In genomic region chr17:44066204-44066930, GRCh38 we compare ENCODE assay signal across 8 cellular contexts. TPM values are rescaled to one million over a fixed set of nuclear protein-coding genes. Genes with fewer than 3 reads are reported as not detected.
DNase-seq lines count a peak whose midpoint lies in the region; ATAC-seq lines count a peak whose summit lies in the region.

Gene LSM12 (minus strand): TSS chr17:44066671. CDS start chr17:44066587, 84 bp downstream.

- H3K4me3 Mint-ChIP-seq in effector memory CD8-positive, alpha-beta T cell, result peak within 1 kb of the TSS; percentile 79 to 87
- peak within 1 kb of the TSS; percentile 88 for H3K4me3 Mint-ChIP-seq in memory B cell

- DNase-seq in CD1c-positive myeloid dendritic cell (ENCODE audit: extremely low spot score), result peak; percentile 97
- peak; percentile 92 for DNase-seq in HT1080 (ENCODE audit: low read depth)
- peak; percentile 90 for DNase-seq in NOMO-1 treated with DMSO at 0.1 percent for 48 hours (lab: John Stamatoyannopoulos, UW; ENCODE audit: unreplicated experiment)
- DNase-seq in activated CD8-positive, alpha-beta memory T cell treated with anti-CD3 and anti-CD28 coated beads for 4 hours (ENCODE audit: low read depth in 2 of 2), result peak; percentile 71 to 81
- peak; percentile 85 to 91 (median 90) for DNase-seq in effector memory CD8-positive, alpha-beta T cell
- peak; percentile 87 to 96 for DNase-seq in memory B cell (ENCODE audit: low spot score in 2 of 2)
- DNase-seq in stimulated activated CD4-positive, alpha-beta T cell treated with anti-CD3 and anti-CD28 coated beads, TNF-alpha, amount 100 ng/mL, for 48 hours (ENCODE audit: low read depth in 3 of 3), result peak; percentile 83 to 86 (median 85)

- peaks cover 43% of the 10 kb centered on the region for H3K36me3 Mint-ChIP-seq in effector memory CD8-positive, alpha-beta T cell (ENCODE audit: insufficient read depth)
- H3K36me3 Mint-ChIP-seq in memory B cell, result peaks cover 6% of the 10 kb centered on the region

- H3K4me1 Mint-ChIP-seq in effector memory CD8-positive, alpha-beta T cell (ENCODE audit: low read depth in 2 of 2), result peaks cover 31 to 55% of the 10 kb centered on the region in 2 donors
- peaks cover 34% of the 10 kb centered on the region for H3K4me1 Mint-ChIP-seq in memory B cell

- H3K9me3 Mint-ChIP-seq in effector memory CD8-positive, alpha-beta T cell, result no peaks in the 10 kb centered on the region
- H3K9me3 Mint-ChIP-seq in memory B cell, result no peaks in the 10 kb centered on the region

- H3K27ac Mint-ChIP-seq in effector memory CD8-positive, alpha-beta T cell, result peak within 1 kb of the TSS; percentile 79 to 88
- peak within 1 kb of the TSS; percentile 92 for H3K27ac Mint-ChIP-seq in memory B cell

- ATAC-seq in GM19468 (IDR thresholded peaks at IDR 0.05; ENCODE audit: extremely low read depth, unreplicated experiment) (peak; percentile 43), memory B cell (ENCODE audit: low read depth) (peak; percentile 87)
- ATAC-seq in effector memory CD8-positive, alpha-beta T cell (replicated peaks), result peak; percentile 82

- no peaks in the 10 kb centered on the region for H3K27me3 Mint-ChIP-seq in effector memory CD8-positive, alpha-beta T cell
- no peaks in the 10 kb centered on the region for H3K27me3 Mint-ChIP-seq in memory B cell

RNA-seq across cellular contexts. Expression of gene LSM12, which starts in this region (rescaled TPM):
- 68.6 and 92.3 TPM in 2 replicates for total RNA-seq in HT1080 (2014; rRNA removed; shearing (Covaris generic))
- polyA plus RNA-seq in HT1080 (2015; cell fraction: cytosol; rRNA removed), result 102 and 109 TPM in 2 replicates
- 34.7 and 38.4 TPM in 2 replicates for polyA plus RNA-seq in HT1080 (2015; cell fraction: nucleus; rRNA removed)

Comparison
In these comparisons a context has a peak if more than half of its experiments do, and no peak if none do; other contexts are left out.
1. Peak in every context shown above with its lines: DNase-seq and ATAC-seq.